In the genomic region with DNA sequence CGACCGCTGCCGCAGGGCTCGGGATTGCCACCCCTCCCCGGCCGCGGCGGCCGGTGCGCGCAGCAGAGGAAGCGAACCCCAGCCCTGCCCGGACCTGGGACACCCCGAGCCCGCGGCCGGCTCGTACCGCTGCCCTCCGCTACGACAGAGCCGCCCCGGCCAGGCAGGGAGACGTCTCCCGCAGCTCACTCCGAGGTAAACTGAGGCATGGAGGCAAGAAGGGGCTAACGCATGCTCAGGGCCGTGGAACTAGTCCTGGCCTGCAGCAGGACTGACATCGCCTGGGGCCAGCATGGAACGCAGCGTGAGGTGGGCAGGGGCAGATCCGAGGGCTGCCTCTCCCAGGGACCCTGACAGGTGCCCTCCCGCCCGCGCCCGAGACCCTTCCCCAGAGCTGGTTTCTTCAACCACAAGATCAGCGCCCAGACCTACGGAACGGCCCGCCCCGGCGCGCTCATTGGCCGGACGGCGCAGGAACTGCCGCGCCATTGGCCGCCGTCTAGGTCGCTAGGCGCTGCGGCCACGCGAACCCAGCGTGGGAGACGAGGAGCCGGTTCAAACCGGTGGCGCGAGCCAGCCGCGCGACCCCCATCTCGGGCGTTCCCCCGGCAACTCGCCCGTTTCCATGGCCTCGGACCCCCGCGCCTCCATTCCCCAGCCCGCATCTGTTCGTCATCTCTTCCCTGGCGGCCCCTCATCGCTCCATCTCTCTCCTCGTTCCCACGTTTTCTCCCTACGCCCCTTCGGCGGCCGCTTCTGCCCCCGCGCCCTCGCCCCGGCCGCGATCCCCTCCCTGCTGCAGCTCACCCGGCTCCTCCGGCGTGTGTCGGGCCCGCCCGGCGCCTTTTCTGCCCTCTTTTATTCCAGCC, we compare ENCODE assay signal across 8 cellular contexts. TPM values are rescaled to one million over a fixed set of nuclear protein-coding genes. Genes with fewer than 3 reads are reported as not detected.
DNase-seq lines count a peak whose midpoint lies in the region; ATAC-seq and TF ChIP-seq lines count a peak whose summit lies in the region.

A gene (minus strand): TSS at position 848 of the 869 bp plus-strand sequence. CDS start 960 bp downstream, outside the sequence.

- CTCF ChIA-PET in activated CD8-positive, alpha-beta T cell treated with anti-CD3 and anti-CD28 coated beads, Interleukin-2, amount 10 ng/mL, durations not matched to agents 7 days and 5 days (lab: Charles Lee): interaction anchor here (2.0 to 6.6 kb wide), 4 partner anchors 10 to 112 kb away, joined by 12 to 94 read pairs (median 18); a partner anchor contains a TSS

- 0 to 1% methylated on average over 66 to 95 of the region's 95 CpGs for WGBS in lung, 2 donors

- no peaks in the 10 kb centered on the region for H3K36me3 ChIP-seq in effector memory CD4-positive, alpha-beta T cell (ENCODE audit: control insufficient read depth, insufficient read depth, low read length)
- H3K36me3 ChIP-seq in lung (ENCODE audit: control insufficient read depth in 2 of 2, insufficient read depth in 2 of 2, low read length in 2 of 2): no peaks in the 10 kb centered on the region

- no peak for TF ChIP-seq CTCF in lung (IDR thresholded peaks at IDR 0.05; ENCODE audit: control extremely low read depth, extremely low read depth)

- POLR2A ChIA-PET in activated CD8-positive, alpha-beta T cell treated with anti-CD3 and anti-CD28 coated beads, Interleukin-2, amount 10 ng/mL, durations not matched to agents 7 days and 5 days (lab: Charles Lee): interaction anchor here (0.5 to 2.2 kb wide), 3 partner anchors 21 to 260 kb away, joined by 3 to 6 read pairs (median 5); no protein-coding TSS in a partner anchor

- H3K27ac ChIP-seq in effector memory CD4-positive, alpha-beta T cell (ENCODE audit: insufficient read depth, low read length, poor library complexity, severe bottlenecking): peak within 1 kb of the TSS; percentile 53
- H3K27ac ChIP-seq in lung (ENCODE audit: low read depth in 1 of 2, low read length in 1 of 2): peak within 1 kb of the TSS; percentile 87 to 90

- peak within 1 kb of the TSS; percentile 85 for H3K4me3 Mint-ChIP-seq in activated CD8-positive, alpha-beta T cell treated with anti-CD3 and anti-CD28 coated beads, Interleukin-2, amount 10 ng/mL, durations not matched to agents 7 days and 5 days

- no peaks in the 10 kb centered on the region for H3K36me3 Mint-ChIP-seq in activated CD8-positive, alpha-beta T cell treated with anti-CD3 and anti-CD28 coated beads, Interleukin-2, amount 10 ng/mL, durations not matched to agents 7 days and 5 days (ENCODE audit: low read depth)

- peaks cover 28% of the 10 kb centered on the region for H3K4me1 Mint-ChIP-seq in activated CD8-positive, alpha-beta T cell treated with anti-CD3 and anti-CD28 coated beads, Interleukin-2, amount 10 ng/mL, durations not matched to agents 7 days and 5 days (ENCODE audit: low read depth)

- H3K9me3 ChIP-seq in effector memory CD4-positive, alpha-beta T cell (ENCODE audit: control insufficient read depth, low read length): no peaks in the 10 kb centered on the region
- H3K9me3 ChIP-seq in lung (ENCODE audit: control insufficient read depth in 2 of 2, insufficient read depth in 1 of 2, low read length in 1 of 2): no peaks in the 10 kb centered on the region

- ATAC-seq in GM19035 (IDR thresholded peaks at IDR 0.05; ENCODE audit: unreplicated experiment) (peak; percentile 65), HG03354 (IDR thresholded peaks at IDR 0.05; ENCODE audit: poor library complexity, severe bottlenecking, unreplicated experiment) (peak; percentile 69), lung (ENCODE audit: insufficient read depth, low FRiP score) (peak; percentile 81)
- ATAC-seq in activated CD8-positive, alpha-beta T cell treated with anti-CD3 and anti-CD28 coated beads, Interleukin-2, amount 10 ng/mL, durations not matched to agents 7 days and 5 days: peak; percentile 78

- H3K4me1 ChIP-seq in effector memory CD4-positive, alpha-beta T cell (ENCODE audit: control insufficient read depth, insufficient read depth, low read length, poor library complexity, severe bottlenecking): peaks cover 7% of the 10 kb centered on the region
- peaks cover 0 to 12% of the 10 kb centered on the region in 2 donors for H3K4me1 ChIP-seq in lung (ENCODE audit: control insufficient read depth in 2 of 2, insufficient read depth in 2 of 2, low read length in 2 of 2)

- DNase-seq in AG20443 (ENCODE audit: low spot score): peak; percentile 96
- DNase-seq in NCI-H748 (lab: John Stamatoyannopoulos, UW; ENCODE audit: unreplicated experiment): peak; percentile 98
- DNase-seq in activated CD8-positive, alpha-beta T cell treated with anti-CD3 and anti-CD28 coated beads, Interleukin-2, amount 10 ng/mL, durations not matched to agents 7 days and 5 days: peak; percentile 78
- peak; percentile 52 to 59 (median 56) for DNase-seq in effector memory CD4-positive, alpha-beta T cell
- DNase-seq in lung (ENCODE audit: low spot score): peak; percentile 82
- DNase-seq in stimulated activated CD4-positive, alpha-beta T cell treated with anti-CD3 and anti-CD28 coated beads, TNF-alpha, amount 100 ng/mL, for 1 hour (ENCODE audit: low read depth in 3 of 3, low spot score in 1 of 3): peak; percentile 42 to 65 (median 45)

- H3K27me3 ChIP-seq in effector memory CD4-positive, alpha-beta T cell (replicated peaks; ENCODE audit: control insufficient read depth, insufficient read depth, low read length, poor library complexity, severe bottlenecking): peaks cover 4% of the 10 kb centered on the region
- H3K27me3 ChIP-seq in lung (ENCODE audit: control insufficient read depth, insufficient read depth): no peaks in the 10 kb centered on the region

- peak within 1 kb of the TSS; percentile 78 for H3K27ac Mint-ChIP-seq in activated CD8-positive, alpha-beta T cell treated with anti-CD3 and anti-CD28 coated beads, Interleukin-2, amount 10 ng/mL, durations not matched to agents 7 days and 5 days

- H3K27me3 Mint-ChIP-seq in activated CD8-positive, alpha-beta T cell treated with anti-CD3 and anti-CD28 coated beads, Interleukin-2, amount 10 ng/mL, durations not matched to agents 7 days and 5 days (ENCODE audit: low read depth): peaks cover 22% of the 10 kb centered on the region

- peak within 1 kb of the TSS; percentile 79 for H3K4me3 ChIP-seq in effector memory CD4-positive, alpha-beta T cell (ENCODE audit: insufficient read depth, low read depth, low read length, poor library complexity, severe bottlenecking)
- H3K4me3 ChIP-seq in lung: peak within 1 kb of the TSS; percentile 66

- H3K9me3 Mint-ChIP-seq in activated CD8-positive, alpha-beta T cell treated with anti-CD3 and anti-CD28 coated beads, Interleukin-2, amount 10 ng/mL, durations not matched to agents 7 days and 5 days (ENCODE audit: insufficient read depth): no peaks in the 10 kb centered on the region

RNA-seq across cellular contexts. Expression of the gene that starts here (rescaled TPM):
- under 1 TPM; 0.55 to 0.68 TPM for total RNA-seq in activated CD8-positive, alpha-beta T cell treated with anti-CD3 and anti-CD28 coated beads, Interleukin-2, amount 10 ng/mL, durations not matched to agents 7 days and 5 days
- 10 to 100 TPM; 47.9 to 89.2 TPM for total RNA-seq in lung
- 100 to 1,000 TPM in 1 of 2 donors, 10 to 100 TPM in 1; 27.0 to 125 TPM for polyA plus RNA-seq in lung

Comparison
In these comparisons a context has a peak if more than half of its experiments do, and no peak if none do; other contexts are left out.
1. Peak in every context shown above with its lines: DNase-seq, ATAC-seq, H3K4me3 ChIP-seq and H3K27ac ChIP-seq.
2. RNA of the gene that starts here (total RNA-seq): 47.9 to 89.2 TPM in lung; 0.55 to 0.68 TPM in activated CD8-positive, alpha-beta T cell treated with anti-CD3 and anti-CD28 coated beads, Interleukin-2, amount 10 ng/mL, durations not matched to agents 7 days and 5 days; every median in the first group is over 10 times any median in the second.
3. Peak in DNase-seq and ATAC-seq in activated CD8-positive, alpha-beta T cell treated with anti-CD3 and anti-CD28 coated beads, Interleukin-2, amount 10 ng/mL, durations not matched to agents 7 days and 5 days; RNA of the gene not detected or under 1 TPM.
4. DNase-seq: peak in every context shown above with its lines; median percentile 98 in NCI-H748; 96 in AG20443; 82 in lung; 78 in activated CD8-positive, alpha-beta T cell treated with anti-CD3 and anti-CD28 coated beads, Interleukin-2, amount 10 ng/mL, durations not matched to agents 7 days and 5 days; 56 in effector memory CD4-positive, alpha-beta T cell; 45 in stimulated activated CD4-positive, alpha-beta T cell treated with anti-CD3 and anti-CD28 coated beads, TNF-alpha, amount 100 ng/mL, for 1 hour.